In genomic region chr10:78190051-78190450, GRCh38 we compare ENCODE assay signal across 20 cellular contexts.
DNase-seq lines count a peak whose midpoint lies in the region; ATAC-seq and TF ChIP-seq lines count a peak whose summit lies in the region.
"Had no signal": no experiment of that assay in that cellular context is flagged by ENCODE, and none has a peak within 500 bp of the region (broad histone marks: within the 10 kb centered on the region; RNA-seq: fewer than 3 reads in every experiment).

No MANE protein-coding gene starts in this region.

- TF ChIP-seq CTCF in omental fat pad (IDR thresholded peaks at IDR 0.05) = no peak

- no peak overlapping the region for H3K4me3 Mint-ChIP-seq in stimulated activated effector memory CD8-positive, alpha-beta T cell treated with anti-CD3 and anti-CD28 coated beads, Interleukin-12 subunit alpha, Interleukin-12 subunit beta, amount 100 ng/mL, for 72 hours

- H3K27ac Mint-ChIP-seq in stimulated activated effector memory CD8-positive, alpha-beta T cell treated with anti-CD3 and anti-CD28 coated beads, Interleukin-12 subunit alpha, Interleukin-12 subunit beta, amount 100 ng/mL, for 72 hours = no peak overlapping the region

- no peaks in the 10 kb centered on the region for H3K36me3 Mint-ChIP-seq in stimulated activated effector memory CD8-positive, alpha-beta T cell treated with anti-CD3 and anti-CD28 coated beads, Interleukin-12 subunit alpha, Interleukin-12 subunit beta, amount 100 ng/mL, for 72 hours

- no peaks in the 10 kb centered on the region for H3K4me1 Mint-ChIP-seq in stimulated activated effector memory CD8-positive, alpha-beta T cell treated with anti-CD3 and anti-CD28 coated beads, Interleukin-12 subunit alpha, Interleukin-12 subunit beta, amount 100 ng/mL, for 72 hours

- DNase-seq in NCI-H1436 (lab: John Stamatoyannopoulos, UW) (peak; percentile 33), NCI-H345 treated with DMSO at 0.1 percent for 48 hours (lab: John Stamatoyannopoulos, UW; ENCODE audit: unreplicated experiment) (peak; percentile 43), omental fat pad (ENCODE audit: low spot score) (no peak), NCI-H524 treated with DMSO at 0.1 percent for 48 hours (lab: John Stamatoyannopoulos, UW) (no peak)
- no peak for DNase-seq in stimulated activated effector memory CD8-positive, alpha-beta T cell treated with anti-CD3 and anti-CD28 coated beads, Interleukin-12 subunit alpha, Interleukin-12 subunit beta, amount 100 ng/mL, for 72 hours (ENCODE audit: low spot score in 2 of 2)
- DNase-seq: ACHN; EL; KG1; MV-4-11; NCI-H187 treated with DMSO at 0.1 percent for 48 hours; NCI-H2171 treated with DMSO at 0.1 percent for 48 hours; NCI-H748 treated with DMSO at 0.1 percent for 48 hours; NK-92 treated with Interleukin-12 subunit alpha and Interleukin-12 subunit beta, amount 100 ng/mL, for 24 hours; OCI-M1; SHP77 treated with DMSO at 0.1 percent for 48 hours; SK-N-SH had no signal

- peaks cover 6% of the 10 kb centered on the region for H3K9me3 Mint-ChIP-seq in stimulated activated effector memory CD8-positive, alpha-beta T cell treated with anti-CD3 and anti-CD28 coated beads, Interleukin-12 subunit alpha, Interleukin-12 subunit beta, amount 100 ng/mL, for 72 hours

- peak; percentile 73 for ATAC-seq in esophagus mucosa
- peak; percentile 25 for ATAC-seq in stimulated activated effector memory CD8-positive, alpha-beta T cell treated with anti-CD3 and anti-CD28 coated beads, Interleukin-12 subunit alpha, Interleukin-12 subunit beta, amount 100 ng/mL, for 72 hours
- ATAC-seq in GM18520 (IDR thresholded peaks at IDR 0.05; ENCODE audit: unreplicated experiment) = no peak
- no peak for ATAC-seq in omental fat pad (ENCODE audit: low FRiP score)
- ATAC-seq: GM12878, HepG2 had no signal

Comparison
In these comparisons a context has a peak if more than half of its experiments do, and no peak if none do; other contexts are left out.
1. DNase-seq: peak in NCI-H1436 (single experiment) and NCI-H345 treated with DMSO at 0.1 percent for 48 hours (single experiment); none in stimulated activated effector memory CD8-positive, alpha-beta T cell treated with anti-CD3 and anti-CD28 coated beads, Interleukin-12 subunit alpha, Interleukin-12 subunit beta, amount 100 ng/mL, for 72 hours (0 of 2), omental fat pad (single experiment) and NCI-H524 treated with DMSO at 0.1 percent for 48 hours (single experiment).
2. ATAC-seq: peak in esophagus mucosa (single experiment) and stimulated activated effector memory CD8-positive, alpha-beta T cell treated with anti-CD3 and anti-CD28 coated beads, Interleukin-12 subunit alpha, Interleukin-12 subunit beta, amount 100 ng/mL, for 72 hours (single experiment); none in GM18520 (single experiment) and omental fat pad (single experiment).